ENCODE assay signal across 1 cellular context in genomic region chr16:69754469-69755310, GRCh38.
A peak's percentile ranks its signal among the peaks of the same experiment; 100 is the strongest.
TF ChIP-seq lines count a peak whose summit lies in the region.

Gene NOB1, minus strand, starts transcription at chr16:69754926. Its CDS starts 16 bp downstream, at chr16:69754910.

TF ChIP-seq in HepG2, 621 proteins besides CTCF, POLR2A, EP300 and RAD21 (continued from another document and continues in another):
- TF ChIP-seq ZNF766 (CRISPR knock-in tag; IDR thresholded peaks at IDR 0.05; ENCODE audit: borderline replicate concordance) (peak; percentile 86; the same call in 1 of the 2 replicates), ZNF549 (CRISPR knock-in tag; IDR thresholded peaks at IDR 0.05) (no peak), SOX6 (IDR thresholded peaks at IDR 0.05) (no peak), SOX6 (CRISPR knock-in tag; IDR thresholded peaks at IDR 0.05) (peak; percentile 79), ZNF670 (CRISPR knock-in tag; IDR thresholded peaks at IDR 0.05; ENCODE audit: borderline replicate concordance) (peak; percentile 96; the same call in 1 of the 2 replicates), KLF11 (CRISPR knock-in tag; IDR thresholded peaks at IDR 0.05) (peak; percentile 96), FLYWCH1 (CRISPR knock-in tag; IDR thresholded peaks at IDR 0.05) (no peak), MED13 (CRISPR knock-in tag; IDR thresholded peaks at IDR 0.05) (no peak; the same call in 1 of the 2 replicates), KLF15 (CRISPR knock-in tag; IDR thresholded peaks at IDR 0.05; ENCODE audit: borderline replicate concordance) (no peak), RCOR2 (CRISPR knock-in tag; IDR thresholded peaks at IDR 0.05) (no peak; the same call in 1 of the 2 replicates), SNAI1 (CRISPR knock-in tag; IDR thresholded peaks at IDR 0.05; ENCODE audit: borderline replicate concordance) (peak; percentile 62; the same call in 1 of the 2 replicates), HOXA9 (CRISPR knock-in tag; IDR thresholded peaks at IDR 0.05; ENCODE audit: borderline replicate concordance) (no peak; the same call in 1 of the 2 replicates), NR3C1 (CRISPR knock-in tag; IDR thresholded peaks at IDR 0.05) (no peak), CREB3 (CRISPR knock-in tag; IDR thresholded peaks at IDR 0.05) (0 out of 2 replicates have a peak, but pooled peaks have one; percentile 62), BRD4 (CRISPR knock-in tag; IDR thresholded peaks at IDR 0.05) (peak; percentile 98), ESRRA (CRISPR knock-in tag; IDR thresholded peaks at IDR 0.05; ENCODE audit: low read depth) (0 out of 2 replicates have a peak, but pooled peaks have one; percentile 46), SIN3B (IDR thresholded peaks at IDR 0.05; ENCODE audit: low read length) (peak; percentile 67; the same call in 1 of the 2 replicates), ZNF160 (CRISPR knock-in tag; IDR thresholded peaks at IDR 0.05) (peak; percentile 74; the same call in 1 of the 2 replicates), ZNF501 (CRISPR knock-in tag; IDR thresholded peaks at IDR 0.05) (peak; percentile 98), ZNF207 (IDR thresholded peaks at IDR 0.05; ENCODE audit: borderline replicate concordance) (no peak), HOXA5 (CRISPR knock-in tag; IDR thresholded peaks at IDR 0.05) (peak; percentile 82; the same call in 1 of the 2 replicates), MED1 (CRISPR knock-in tag; IDR thresholded peaks at IDR 0.05) (peak; percentile 86), ISX (CRISPR knock-in tag; conservative IDR thresholded peaks at IDR 0.05) (no peak; the same call in 1 of the 2 replicates), ZBTB1 (CRISPR knock-in tag; IDR thresholded peaks at IDR 0.05; ENCODE audit: borderline replicate concordance) (no peak; the same call in 1 of the 2 replicates), ZNF331 (CRISPR knock-in tag; IDR thresholded peaks at IDR 0.05) (peak; percentile 75; the same call in 1 of the 2 replicates), TEAD2 (CRISPR knock-in tag; IDR thresholded peaks at IDR 0.05) (no peak), ATAD3A (CRISPR knock-in tag; IDR thresholded peaks at IDR 0.05) (no peak), PCBP1 (IDR thresholded peaks at IDR 0.05; ENCODE audit: borderline replicate concordance, low read depth, low read length) (no peak), LCORL (IDR thresholded peaks at IDR 0.05) (no peak), LCORL (CRISPR knock-in tag; IDR thresholded peaks at IDR 0.05) (peak; percentile 77), ZFP82 (CRISPR knock-in tag; IDR thresholded peaks at IDR 0.05; ENCODE audit: borderline replicate concordance) (peak; percentile 88), CENPT (CRISPR knock-in tag; IDR thresholded peaks at IDR 0.05; ENCODE audit: low read depth) (peak; percentile 93; the same call in 1 of the 2 replicates), CHD2 (IDR thresholded peaks at IDR 0.05; ENCODE audit: low read depth, low read length) (0 out of 2 replicates have a peak, but pooled peaks have one; percentile 8), SIX4 (CRISPR knock-in tag; IDR thresholded peaks at IDR 0.05) (peak; percentile 10; the same call in 1 of the 2 replicates), GATAD1 (CRISPR knock-in tag; IDR thresholded peaks at IDR 0.05) (peak; percentile 93), ZNF143 (CRISPR knock-in tag; IDR thresholded peaks at IDR 0.05) (peak; percentile 83), ZNF496 (CRISPR knock-in tag; IDR thresholded peaks at IDR 0.05; ENCODE audit: insufficient replicate concordance) (no peak), FOXA3 (CRISPR knock-in tag; IDR thresholded peaks at IDR 0.05) (peak; percentile 32; the same call in 1 of the 2 replicates), KMT2B (CRISPR knock-in tag; IDR thresholded peaks at IDR 0.05) (peak; percentile 69; the same call in 1 of the 2 replicates), ZSCAN31 (CRISPR knock-in tag; IDR thresholded peaks at IDR 0.05; ENCODE audit: low read depth) (peak; percentile 96), ZNF441 (CRISPR knock-in tag; IDR thresholded peaks at IDR 0.05; ENCODE audit: borderline replicate concordance) (peak; percentile 56; the same call in 1 of the 2 replicates), CHCHD3 (CRISPR knock-in tag; IDR thresholded peaks at IDR 0.05) (peak; percentile 47; the same call in 1 of the 2 replicates), MAF1 (CRISPR knock-in tag; IDR thresholded peaks at IDR 0.05; ENCODE audit: borderline replicate concordance) (0 out of 2 replicates have a peak, but pooled peaks have one; percentile 42), ZNF747 (CRISPR knock-in tag; IDR thresholded peaks at IDR 0.05; ENCODE audit: borderline replicate concordance) (peak; percentile 94; the same call in 1 of the 2 replicates), SOX5 (CRISPR knock-in tag; IDR thresholded peaks at IDR 0.05; ENCODE audit: borderline replicate concordance) (peak; percentile 52; the same call in 1 of the 2 replicates), ZNF33A (CRISPR knock-in tag; IDR thresholded peaks at IDR 0.05; ENCODE audit: borderline replicate concordance) (no peak), ZNF788 (CRISPR knock-in tag; IDR thresholded peaks at IDR 0.05; ENCODE audit: borderline replicate concordance) (peak; percentile 98), ZNF841 (CRISPR knock-in tag; IDR thresholded peaks at IDR 0.05; ENCODE audit: borderline replicate concordance) (no peak), ZEB1 (IDR thresholded peaks at IDR 0.05; ENCODE audit: insufficient replicate concordance, low read depth) (peak; percentile 62), ZNF816 (CRISPR knock-in tag; IDR thresholded peaks at IDR 0.05; ENCODE audit: borderline replicate concordance) (no peak), ZNF530 (CRISPR knock-in tag; IDR thresholded peaks at IDR 0.05; ENCODE audit: low read depth) (no peak), TFE3 (CRISPR knock-in tag; IDR thresholded peaks at IDR 0.05) (no peak)
- TF ChIP-seq, protein P1, sequence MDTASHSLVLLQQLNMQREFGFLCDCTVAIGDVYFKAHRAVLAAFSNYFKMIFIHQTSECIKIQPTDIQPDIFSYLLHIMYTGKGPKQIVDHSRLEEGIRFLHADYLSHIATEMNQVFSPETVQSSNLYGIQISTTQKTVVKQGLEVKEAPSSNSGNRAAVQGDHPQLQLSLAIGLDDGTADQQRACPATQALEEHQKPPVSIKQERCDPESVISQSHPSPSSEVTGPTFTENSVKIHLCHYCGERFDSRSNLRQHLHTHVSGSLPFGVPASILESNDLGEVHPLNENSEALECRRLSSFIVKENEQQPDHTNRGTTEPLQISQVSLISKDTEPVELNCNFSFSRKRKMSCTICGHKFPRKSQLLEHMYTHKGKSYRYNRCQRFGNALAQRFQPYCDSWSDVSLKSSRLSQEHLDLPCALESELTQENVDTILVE (CRISPR knock-in tag; IDR thresholded peaks at IDR 0.05) = peak; percentile 76; the same call in 1 of the 2 replicates
- TF ChIP-seq, protein P2, sequence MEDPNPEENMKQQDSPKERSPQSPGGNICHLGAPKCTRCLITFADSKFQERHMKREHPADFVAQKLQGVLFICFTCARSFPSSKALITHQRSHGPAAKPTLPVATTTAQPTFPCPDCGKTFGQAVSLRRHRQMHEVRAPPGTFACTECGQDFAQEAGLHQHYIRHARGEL (CRISPR knock-in tag; IDR thresholded peaks at IDR 0.05) = peak; percentile 88; the same call in 1 of the 2 replicates
- TF ChIP-seq, protein P3, sequence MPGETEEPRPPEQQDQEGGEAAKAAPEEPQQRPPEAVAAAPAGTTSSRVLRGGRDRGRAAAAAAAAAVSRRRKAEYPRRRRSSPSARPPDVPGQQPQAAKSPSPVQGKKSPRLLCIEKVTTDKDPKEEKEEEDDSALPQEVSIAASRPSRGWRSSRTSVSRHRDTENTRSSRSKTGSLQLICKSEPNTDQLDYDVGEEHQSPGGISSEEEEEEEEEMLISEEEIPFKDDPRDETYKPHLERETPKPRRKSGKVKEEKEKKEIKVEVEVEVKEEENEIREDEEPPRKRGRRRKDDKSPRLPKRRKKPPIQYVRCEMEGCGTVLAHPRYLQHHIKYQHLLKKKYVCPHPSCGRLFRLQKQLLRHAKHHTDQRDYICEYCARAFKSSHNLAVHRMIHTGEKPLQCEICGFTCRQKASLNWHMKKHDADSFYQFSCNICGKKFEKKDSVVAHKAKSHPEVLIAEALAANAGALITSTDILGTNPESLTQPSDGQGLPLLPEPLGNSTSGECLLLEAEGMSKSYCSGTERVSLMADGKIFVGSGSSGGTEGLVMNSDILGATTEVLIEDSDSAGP (CRISPR knock-in tag; IDR thresholded peaks at IDR 0.05; ENCODE audit: borderline replicate concordance) = peak; percentile 96
- TF ChIP-seq, protein P4, sequence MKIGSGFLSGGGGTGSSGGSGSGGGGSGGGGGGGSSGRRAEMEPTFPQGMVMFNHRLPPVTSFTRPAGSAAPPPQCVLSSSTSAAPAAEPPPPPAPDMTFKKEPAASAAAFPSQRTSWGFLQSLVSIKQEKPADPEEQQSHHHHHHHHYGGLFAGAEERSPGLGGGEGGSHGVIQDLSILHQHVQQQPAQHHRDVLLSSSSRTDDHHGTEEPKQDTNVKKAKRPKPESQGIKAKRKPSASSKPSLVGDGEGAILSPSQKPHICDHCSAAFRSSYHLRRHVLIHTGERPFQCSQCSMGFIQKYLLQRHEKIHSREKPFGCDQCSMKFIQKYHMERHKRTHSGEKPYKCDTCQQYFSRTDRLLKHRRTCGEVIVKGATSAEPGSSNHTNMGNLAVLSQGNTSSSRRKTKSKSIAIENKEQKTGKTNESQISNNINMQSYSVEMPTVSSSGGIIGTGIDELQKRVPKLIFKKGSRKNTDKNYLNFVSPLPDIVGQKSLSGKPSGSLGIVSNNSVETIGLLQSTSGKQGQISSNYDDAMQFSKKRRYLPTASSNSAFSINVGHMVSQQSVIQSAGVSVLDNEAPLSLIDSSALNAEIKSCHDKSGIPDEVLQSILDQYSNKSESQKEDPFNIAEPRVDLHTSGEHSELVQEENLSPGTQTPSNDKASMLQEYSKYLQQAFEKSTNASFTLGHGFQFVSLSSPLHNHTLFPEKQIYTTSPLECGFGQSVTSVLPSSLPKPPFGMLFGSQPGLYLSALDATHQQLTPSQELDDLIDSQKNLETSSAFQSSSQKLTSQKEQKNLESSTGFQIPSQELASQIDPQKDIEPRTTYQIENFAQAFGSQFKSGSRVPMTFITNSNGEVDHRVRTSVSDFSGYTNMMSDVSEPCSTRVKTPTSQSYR (CRISPR knock-in tag; IDR thresholded peaks at IDR 0.05; ENCODE audit: borderline replicate concordance) = peak; percentile 24; the same call in 1 of the 2 replicates
- TF ChIP-seq, protein P5, sequence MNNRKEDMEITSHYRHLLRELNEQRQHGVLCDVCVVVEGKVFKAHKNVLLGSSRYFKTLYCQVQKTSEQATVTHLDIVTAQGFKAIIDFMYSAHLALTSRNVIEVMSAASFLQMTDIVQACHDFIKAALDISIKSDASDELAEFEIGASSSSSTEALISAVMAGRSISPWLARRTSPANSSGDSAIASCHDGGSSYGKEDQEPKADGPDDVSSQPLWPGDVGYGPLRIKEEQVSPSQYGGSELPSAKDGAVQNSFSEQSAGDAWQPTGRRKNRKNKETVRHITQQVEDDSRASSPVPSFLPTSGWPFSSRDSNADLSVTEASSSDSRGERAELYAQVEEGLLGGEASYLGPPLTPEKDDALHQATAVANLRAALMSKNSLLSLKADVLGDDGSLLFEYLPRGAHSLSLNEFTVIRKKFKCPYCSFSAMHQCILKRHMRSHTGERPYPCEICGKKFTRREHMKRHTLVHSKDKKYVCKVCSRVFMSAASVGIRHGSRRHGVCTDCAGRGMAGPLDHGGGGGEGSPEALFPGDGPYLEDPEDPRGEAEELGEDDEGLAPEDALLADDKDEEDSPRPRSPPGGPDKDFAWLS (CRISPR knock-in tag; IDR thresholded peaks at IDR 0.05; ENCODE audit: borderline replicate concordance) = no peak; the same call in 1 of the 2 replicates
- TF ChIP-seq, protein P6, sequence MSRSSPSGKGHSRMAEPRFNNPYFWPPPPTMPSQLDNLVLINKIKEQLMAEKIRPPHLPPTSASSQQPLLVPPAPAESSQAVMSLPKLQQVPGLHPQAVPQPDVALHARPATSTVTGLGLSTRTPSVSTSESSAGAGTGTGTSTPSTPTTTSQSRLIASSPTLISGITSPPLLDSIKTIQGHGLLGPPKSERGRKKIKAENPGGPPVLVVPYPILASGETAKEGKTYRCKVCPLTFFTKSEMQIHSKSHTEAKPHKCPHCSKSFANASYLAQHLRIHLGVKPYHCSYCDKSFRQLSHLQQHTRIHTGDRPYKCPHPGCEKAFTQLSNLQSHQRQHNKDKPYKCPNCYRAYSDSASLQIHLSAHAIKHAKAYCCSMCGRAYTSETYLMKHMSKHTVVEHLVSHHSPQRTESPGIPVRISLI (CRISPR knock-in tag; IDR thresholded peaks at IDR 0.05; ENCODE audit: borderline replicate concordance) = peak; percentile 66; the same call in 1 of the 2 replicates
